Comparison of ENCODE assay signal across 5 cellular contexts in genomic region chr10:5475974-5476807, GRCh38. TPM values are rescaled to one million over a fixed set of nuclear protein-coding genes. Genes with fewer than 3 reads are reported as not detected.
"Had no signal": no experiment of that assay in that cellular context is flagged by ENCODE, and none has a peak within 500 bp of the region (broad histone marks: within the 10 kb centered on the region; RNA-seq: fewer than 3 reads in every experiment).

No MANE protein-coding gene starts in this region.

RNA-seq across cellular contexts. Expression of gene CALML5, which starts 23.2 kb away (rescaled TPM):
- total RNA-seq: HepG2, IMR-90, M059J, Right ventricle myocardium superior, SJSA1 had no signal
- polyA plus RNA-seq: HepG2, IMR-90 had no signal

RNA-seq across cellular contexts. Expression of gene CALML3, which starts 48.6 kb away (rescaled TPM):
- total RNA-seq: HepG2, IMR-90, M059J, Right ventricle myocardium superior, SJSA1 had no signal
- polyA plus RNA-seq: HepG2, IMR-90 had no signal
